ENCODE assay signal across 13 cellular contexts in genomic region chr13:59360108-59360507, GRCh38.
DNase-seq lines count a peak whose midpoint lies in the region; ATAC-seq and TF ChIP-seq lines count a peak whose summit lies in the region.
"Had no signal": no experiment of that assay in that cellular context is flagged by ENCODE, and none has a peak within 500 bp of the region (broad histone marks: within the 10 kb centered on the region; RNA-seq: fewer than 3 reads in every experiment).

No MANE protein-coding gene starts in this region.

- H3K9me3 Mint-ChIP-seq in endothelial cell (ENCODE audit: unreplicated experiment) = no peaks in the 10 kb centered on the region

- no peaks in the 10 kb centered on the region for H3K36me3 ChIP-seq in BLaER1
- no peaks in the 10 kb centered on the region for H3K36me3 ChIP-seq in mucosa of descending colon (ENCODE audit: low read depth)
- H3K36me3 ChIP-seq in Peyer's patch = no peaks in the 10 kb centered on the region
- H3K36me3 ChIP-seq: pancreas had no signal

- peak overlapping the region; percentile 85 for H3K27ac Mint-ChIP-seq in endothelial cell (ENCODE audit: unreplicated experiment)

- no peak for TF ChIP-seq POLR2A in Peyer's patch (IDR thresholded peaks at IDR 0.05)

- intact Hi-C loops in mucosa of descending colon (cut with DNase I, micrococcal nuclease) = no loop called here

- H3K27me3 ChIP-seq in BLaER1 (no peaks in the 10 kb centered on the region), Peyer's patch (no peaks in the 10 kb centered on the region)
- H3K27me3 ChIP-seq: pancreas had no signal

- TF ChIP-seq CTCF in endothelial cell (IDR thresholded peaks at IDR 0.05; ENCODE audit: unreplicated experiment) (no peak), mucosa of descending colon (IDR thresholded peaks at IDR 0.05) (no peak), Peyer's patch (IDR thresholded peaks at IDR 0.05) (no peak)

- H3K4me3 ChIP-seq in BLaER1 (no peak overlapping the region), mucosa of descending colon (no peak overlapping the region), Peyer's patch (no peak overlapping the region)
- H3K4me3 ChIP-seq: K562, pancreas had no signal

- no peak overlapping the region for H3K4me3 Mint-ChIP-seq in endothelial cell (ENCODE audit: unreplicated experiment)

- no peak overlapping the region for H3K9ac ChIP-seq in BLaER1

- DNase-seq in endothelial cell (ENCODE audit: low spot score) (no peak), mucosa of descending colon (no peak), Peyer's patch (no peak), T1000 (lab: John Stamatoyannopoulos, UW) (no peak), C1 segment of cervical spinal cord (lab: John Stamatoyannopoulos, UW) (no peak)
- DNase-seq: activated CD8-positive, alpha-beta memory T cell treated with anti-CD3 and anti-CD28 coated beads, Interleukin-2, amount 50 U/mL, for 4 hours; central memory CD4-positive, alpha-beta T cell; DMS 273 treated with DMSO at 0.1 percent for 48 hours; pancreas had no signal

- H3K4me2 ChIP-seq in BLaER1 = 0 out of 2 replicates have a peak overlapping the region, but pooled peaks have one; percentile 36

- H3K27ac ChIP-seq in BLaER1 = no peak overlapping the region
- peak overlapping the region in 1 of 4 donors; percentile 5 for H3K27ac ChIP-seq in Peyer's patch
- H3K27ac ChIP-seq: pancreas had no signal

- H3K4me1 ChIP-seq in BLaER1 = peaks cover 41% of the 10 kb centered on the region
- H3K4me1 ChIP-seq in mucosa of descending colon (ENCODE audit: low read depth) = no peaks in the 10 kb centered on the region
- no peaks in the 10 kb centered on the region for H3K4me1 ChIP-seq in Peyer's patch

- ATAC-seq in GM18868 (IDR thresholded peaks at IDR 0.05; ENCODE audit: unreplicated experiment) = peak; percentile 74
- ATAC-seq in HG03520 (IDR thresholded peaks at IDR 0.05; ENCODE audit: unreplicated experiment) = peak; percentile 64
- ATAC-seq in mucosa of descending colon = no peak
- ATAC-seq: K562, pancreas had no signal

- peaks cover 2% of the 10 kb centered on the region for H3K27me3 Mint-ChIP-seq in endothelial cell (ENCODE audit: unreplicated experiment)

- no peaks in the 10 kb centered on the region for H4K20me1 ChIP-seq in BLaER1

- no peaks in the 10 kb centered on the region for H3K36me3 Mint-ChIP-seq in endothelial cell (ENCODE audit: low read depth, unreplicated experiment)

- H3K9me3 ChIP-seq in BLaER1 (peaks cover 3% of the 10 kb centered on the region; the same call in 1 of the 2 replicates), mucosa of descending colon (no peaks in the 10 kb centered on the region), Peyer's patch (no peaks in the 10 kb centered on the region)
- H3K9me3 ChIP-seq: pancreas had no signal

- H3K4me1 Mint-ChIP-seq in endothelial cell (ENCODE audit: unreplicated experiment) = peaks cover 46% of the 10 kb centered on the region
